ENCODE assay signal across 11 cellular contexts in genomic region chr9:95023217-95024003, GRCh38.
A peak's percentile ranks its signal among the peaks of the same experiment; 100 is the strongest.
DNase-seq lines count a peak whose midpoint lies in the region; ATAC-seq and TF ChIP-seq lines count a peak whose summit lies in the region.
"Had no signal": no experiment of that assay in that cellular context is flagged by ENCODE, and none has a peak within 500 bp of the region (broad histone marks: within the 10 kb centered on the region; RNA-seq: fewer than 3 reads in every experiment).

No MANE protein-coding gene starts in this region.

- POLR2A ChIA-PET in naive thymus-derived CD8-positive, alpha-beta T cell (lab: Charles Lee): no interaction called here

- H3K4me3 Mint-ChIP-seq in naive thymus-derived CD8-positive, alpha-beta T cell: no peak overlapping the region
- H3K4me3 Mint-ChIP-seq: stimulated activated effector memory CD8-positive, alpha-beta T cell treated with anti-CD3 and anti-CD28 coated beads, Interleukin-12 subunit alpha, Interleukin-12 subunit beta, amount 100 ng/mL, for 72 hours had no signal

- no peaks in the 10 kb centered on the region for H3K9me3 Mint-ChIP-seq in naive thymus-derived CD8-positive, alpha-beta T cell
- H3K9me3 Mint-ChIP-seq: stimulated activated effector memory CD8-positive, alpha-beta T cell treated with anti-CD3 and anti-CD28 coated beads, Interleukin-12 subunit alpha, Interleukin-12 subunit beta, amount 100 ng/mL, for 72 hours had no signal

- no peak for TF ChIP-seq POLR2A in vagina (IDR thresholded peaks at IDR 0.05)

- TF ChIP-seq CTCF in lower lobe of right lung (IDR thresholded peaks at IDR 0.05): no peak
- no peak for TF ChIP-seq CTCF in vagina (IDR thresholded peaks at IDR 0.05)

- no peak overlapping the region for H3K27ac Mint-ChIP-seq in naive thymus-derived CD8-positive, alpha-beta T cell
- H3K27ac Mint-ChIP-seq: stimulated activated effector memory CD8-positive, alpha-beta T cell treated with anti-CD3 and anti-CD28 coated beads, Interleukin-12 subunit alpha, Interleukin-12 subunit beta, amount 100 ng/mL, for 72 hours had no signal

- H3K36me3 Mint-ChIP-seq in naive thymus-derived CD8-positive, alpha-beta T cell: peaks cover 3 to 24% (median 16%) of the 10 kb centered on the region in 3 donors
- H3K36me3 Mint-ChIP-seq: stimulated activated effector memory CD8-positive, alpha-beta T cell treated with anti-CD3 and anti-CD28 coated beads, Interleukin-12 subunit alpha, Interleukin-12 subunit beta, amount 100 ng/mL, for 72 hours had no signal

- H3K4me3 ChIP-seq in lower lobe of right lung: no peak overlapping the region
- no peak overlapping the region for H3K4me3 ChIP-seq in vagina

- H3K4me1 Mint-ChIP-seq in naive thymus-derived CD8-positive, alpha-beta T cell: no peaks in the 10 kb centered on the region
- H3K4me1 Mint-ChIP-seq: stimulated activated effector memory CD8-positive, alpha-beta T cell treated with anti-CD3 and anti-CD28 coated beads, Interleukin-12 subunit alpha, Interleukin-12 subunit beta, amount 100 ng/mL, for 72 hours had no signal

- H3K36me3 ChIP-seq in lower lobe of right lung: peaks cover 25% of the 10 kb centered on the region
- H3K36me3 ChIP-seq in vagina: peaks cover 0 to 10% of the 10 kb centered on the region in 2 donors

- H3K9me3 ChIP-seq in lower lobe of right lung (no peaks in the 10 kb centered on the region), vagina (no peaks in the 10 kb centered on the region)

- H3K27ac ChIP-seq in cingulate gyrus (ENCODE audit: low read depth, low read length): peak overlapping the region; percentile 78
- peak overlapping the region; percentile 73 for H3K27ac ChIP-seq in lower lobe of right lung
- peak overlapping the region; percentile 86 for H3K27ac ChIP-seq in vagina

- intact Hi-C loops in lower lobe of right lung (cut with DNase I): no loop called here
- intact Hi-C loops in vagina (cut with DNase I): no loop called here

- ATAC-seq in lower lobe of right lung (peak; percentile 50 to 75), HG03354 (IDR thresholded peaks at IDR 0.05; ENCODE audit: poor library complexity, severe bottlenecking, unreplicated experiment) (no peak)
- no peak for ATAC-seq in naive thymus-derived CD8-positive, alpha-beta T cell
- ATAC-seq: stimulated activated effector memory CD8-positive, alpha-beta T cell treated with anti-CD3 and anti-CD28 coated beads, Interleukin-12 subunit alpha, Interleukin-12 subunit beta, amount 100 ng/mL, for 72 hours had no signal

- H3K27me3 Mint-ChIP-seq in naive thymus-derived CD8-positive, alpha-beta T cell: no peaks in the 10 kb centered on the region

- DNase-seq in NCI-H1436 (lab: John Stamatoyannopoulos, UW) (peak; percentile 23), NCI-H1436 treated with DMSO at 0.1 percent for 48 hours (lab: John Stamatoyannopoulos, UW) (no peak), lower lobe of right lung (peak; percentile 67), vagina (ENCODE audit: extremely low spot score in 2 of 2) (no peak), putamen (ENCODE audit: low spot score) (no peak)
- no peak for DNase-seq in naive thymus-derived CD8-positive, alpha-beta T cell
- DNase-seq: activated CD4-positive, alpha-beta T cell treated with anti-CD3 and anti-CD28 coated beads, Interleukin-2, amount 50 U/mL, for 48 hours; Kasumi-1 had no signal

- H3K27me3 ChIP-seq in lower lobe of right lung (ENCODE audit: low read depth): no peaks in the 10 kb centered on the region
- no peaks in the 10 kb centered on the region for H3K27me3 ChIP-seq in vagina

- H3K4me1 ChIP-seq in lower lobe of right lung (peaks cover 92% of the 10 kb centered on the region), vagina (peaks cover 98% of the 10 kb centered on the region)

Comparison
In these comparisons a context has a peak if more than half of its experiments do, and no peak if none do; other contexts are left out.
1. DNase-seq: peak in NCI-H1436 (single experiment) and lower lobe of right lung (single experiment); none in NCI-H1436 treated with DMSO at 0.1 percent for 48 hours (single experiment), vagina (0 of 2), naive thymus-derived CD8-positive, alpha-beta T cell (0 of 10) and putamen (single experiment).
2. ATAC-seq: peak in lower lobe of right lung (2 of 2); none in naive thymus-derived CD8-positive, alpha-beta T cell (0 of 2) and HG03354 (single experiment).
3. Peak in every context shown above with its lines, with median percentiles within 50 percentile points of each other: H3K27ac ChIP-seq.